Comparison of ENCODE assay signal across 16 cellular contexts in genomic region chr3:65844370-65844769, GRCh38.
DNase-seq lines count a peak whose midpoint lies in the region; ATAC-seq and TF ChIP-seq lines count a peak whose summit lies in the region.
"Had no signal": no experiment of that assay in that cellular context is flagged by ENCODE, and none has a peak within 500 bp of the region (broad histone marks: within the 10 kb centered on the region; RNA-seq: fewer than 3 reads in every experiment).

No MANE protein-coding gene starts in this region.

- TF ChIP-seq POLR2A in thyroid gland (IDR thresholded peaks at IDR 0.05) = no peak

- TF ChIP-seq CTCF in chondrocyte (IDR thresholded peaks at IDR 0.05) (no peak), left lung (IDR thresholded peaks at IDR 0.05) (no peak), thyroid gland (IDR thresholded peaks at IDR 0.05) (no peak)

- H3K27ac ChIP-seq in left lung = peak overlapping the region in 1 of 2 donors; percentile 13
- H3K27ac ChIP-seq in thyroid gland = peak overlapping the region; percentile 26 to 55 (median 44)
- H3K27ac ChIP-seq: GM23248 had no signal

- no peaks in the 10 kb centered on the region for H3K27me3 ChIP-seq in left lung
- no peaks in the 10 kb centered on the region for H3K27me3 ChIP-seq in thyroid gland

- no peaks in the 10 kb centered on the region for H3K4me1 ChIP-seq in left lung
- peaks cover 34 to 37% of the 10 kb centered on the region in 2 donors for H3K4me1 ChIP-seq in thyroid gland

- no peak for DNase-seq in chondrocyte (ENCODE audit: low spot score)
- no peak for DNase-seq in left lung
- DNase-seq in thyroid gland = no peak
- no peak for DNase-seq in iPS-NIHi7 (ENCODE audit: extremely low spot score)
- DNase-seq in NOMO-1 treated with DMSO at 0.1 percent for 48 hours (lab: John Stamatoyannopoulos, UW; ENCODE audit: unreplicated experiment) = no peak
- DNase-seq: C1 segment of cervical spinal cord; Calu3; CD4-positive, alpha-beta memory T cell; COR-L47; DMS53; DMS79 treated with DMSO at 0.1 percent for 48 hours; GF-D8; GM23248; H7 had no signal

- peaks cover 19% of the 10 kb centered on the region for H3K4me1 Mint-ChIP-seq in chondrocyte (ENCODE audit: low read depth)
- H3K4me1 Mint-ChIP-seq: CD4-positive, alpha-beta memory T cell had no signal

- ATAC-seq in left lung (peak; percentile 81), HG02870 (IDR thresholded peaks at IDR 0.05; ENCODE audit: unreplicated experiment) (no peak)
- ATAC-seq: HCT116 had no signal

- H3K36me3 ChIP-seq in left lung (no peaks in the 10 kb centered on the region), thyroid gland (no peaks in the 10 kb centered on the region)

- H3K9me3 ChIP-seq in left lung (no peaks in the 10 kb centered on the region), thyroid gland (no peaks in the 10 kb centered on the region)

- H3K27ac Mint-ChIP-seq in chondrocyte (ENCODE audit: unreplicated experiment) = peak overlapping the region; percentile 6
- H3K27ac Mint-ChIP-seq: CD4-positive, alpha-beta memory T cell had no signal

- H3K9me3 Mint-ChIP-seq in chondrocyte (ENCODE audit: low read depth) = peaks cover 4% of the 10 kb centered on the region

- intact Hi-C loops in left lung (cut with DNase I) (no loop called here), thyroid gland (cut with DNase I) (no loop called here)

- 19 to 21% methylated on average over 2 of the region's 2 CpGs for WGBS in thyroid gland, 2 donors

- no peaks in the 10 kb centered on the region for H3K36me3 Mint-ChIP-seq in chondrocyte (ENCODE audit: low read depth)
- H3K36me3 Mint-ChIP-seq: CD4-positive, alpha-beta memory T cell had no signal

- no peak overlapping the region for H3K4me3 Mint-ChIP-seq in chondrocyte (ENCODE audit: unreplicated experiment)
- H3K4me3 Mint-ChIP-seq: CD4-positive, alpha-beta memory T cell had no signal

- no peaks in the 10 kb centered on the region for H3K27me3 Mint-ChIP-seq in chondrocyte (ENCODE audit: low read depth)
- H3K27me3 Mint-ChIP-seq: CD4-positive, alpha-beta memory T cell had no signal

- H3K4me3 ChIP-seq in left lung (no peak overlapping the region), thyroid gland (replicated peaks in 1 of 3) (no peak overlapping the region)
- H3K4me3 ChIP-seq: GM23248 had no signal
